Comparison of ENCODE assay signal across 8 cellular contexts in genomic region chr11:123060265-123061000, GRCh38. TPM values are rescaled to one million over a fixed set of nuclear protein-coding genes. Genes with fewer than 3 reads are reported as not detected.
A peak's percentile ranks its signal among the peaks of the same experiment; 100 is the strongest.
DNase-seq lines count a peak whose midpoint lies in the region; ATAC-seq and TF ChIP-seq lines count a peak whose summit lies in the region.

No MANE protein-coding gene starts in this region.

- no peak for TF ChIP-seq POLR2A in testis (IDR thresholded peaks at IDR 0.05)

- H3K4me1 ChIP-seq in ACC112 (ENCODE audit: control insufficient read depth, insufficient read depth, low read length, unreplicated experiment) (peaks cover 46% of the 10 kb centered on the region), HAP-1 (peaks cover 24% of the 10 kb centered on the region), testis (peaks cover 30% of the 10 kb centered on the region)

- no peak for ATAC-seq in activated naive CD8-positive, alpha-beta T cell treated with anti-CD3 and anti-CD28 coated beads, Interleukin-2, amount 10 ng/mL, durations not matched to agents 7 days and 5 days (ENCODE audit: low read depth)
- no peak for ATAC-seq in GM21619 (IDR thresholded peaks at IDR 0.05; ENCODE audit: unreplicated experiment)
- no peak for ATAC-seq in HG03457 (IDR thresholded peaks at IDR 0.05; ENCODE audit: unreplicated experiment)

- H3K27me3 ChIP-seq in ACC112 (ENCODE audit: insufficient read depth, low read length) (no peaks in the 10 kb centered on the region), HAP-1 (ENCODE audit: low read depth) (no peaks in the 10 kb centered on the region), layer of hippocampus (ENCODE audit: control insufficient read depth, insufficient read depth, low read length) (no peaks in the 10 kb centered on the region), testis (no peaks in the 10 kb centered on the region)

- no peak for TF ChIP-seq CTCF in testis (IDR thresholded peaks at IDR 0.05)

- H3K4me3 ChIP-seq in ACC112 (ENCODE audit: low read depth, low read length) (peak overlapping the region; percentile 87), HAP-1 (peak overlapping the region; percentile 99), testis (peak overlapping the region; percentile 93 to 96)

- POLR2A ChIA-PET in activated naive CD8-positive, alpha-beta T cell treated with anti-CD3 and anti-CD28 coated beads, Interleukin-2, amount 10 ng/mL, durations not matched to agents 7 days and 5 days (lab: Charles Lee), result interaction anchor here (1.4 to 12.1 kb wide), 7 partner anchors 10 to 221 kb away, joined by 3 to 178 read pairs (median 20); partner anchors contain the start of gene CRTAM

- H3K9me3 ChIP-seq in HAP-1, result no peaks in the 10 kb centered on the region
- H3K9me3 ChIP-seq in testis, result no peaks in the 10 kb centered on the region

- H3K36me3 Mint-ChIP-seq in activated naive CD8-positive, alpha-beta T cell treated with anti-CD3 and anti-CD28 coated beads, Interleukin-2, amount 10 ng/mL, durations not matched to agents 7 days and 5 days, result peaks cover 67% of the 10 kb centered on the region

- DNase-seq in HAP-1 (ENCODE audit: low spot score in 2 of 2) (peak in 1 of 2 experiments; percentile 47), testis (no peak), HT-29 (ENCODE audit: low spot score) (no peak)
- DNase-seq in activated naive CD8-positive, alpha-beta T cell treated with anti-CD3 and anti-CD28 coated beads, Interleukin-2, amount 10 ng/mL, durations not matched to agents 7 days and 5 days, result no peak

- intact Hi-C loops in testis (cut with DNase I; ENCODE audit: low total_unique reads), result no loop called here

- 6 to 20% methylated on average over 8 of the region's 8 CpGs for WGBS in testis, 2 donors

- H3K36me3 ChIP-seq in ACC112 (ENCODE audit: insufficient read depth, low read length), result peaks cover 61% of the 10 kb centered on the region
- H3K36me3 ChIP-seq in HAP-1 (replicated peaks), result peaks cover 69% of the 10 kb centered on the region
- H3K36me3 ChIP-seq in testis (ENCODE audit: low read depth, missing control alignments), result no peaks in the 10 kb centered on the region

- peaks cover 75% of the 10 kb centered on the region for H3K79me2 ChIP-seq in ACC112 (ENCODE audit: control insufficient read depth, insufficient read depth, low read length, unreplicated experiment)

- H3K9me3 Mint-ChIP-seq in activated naive CD8-positive, alpha-beta T cell treated with anti-CD3 and anti-CD28 coated beads, Interleukin-2, amount 10 ng/mL, durations not matched to agents 7 days and 5 days, result no peaks in the 10 kb centered on the region

- H3K27ac ChIP-seq in ACC112 (ENCODE audit: low read depth, low read length) (peak overlapping the region; percentile 71), layer of hippocampus (ENCODE audit: low read depth, low read length) (peak overlapping the region; percentile 100), testis (peak overlapping the region; percentile 100)

- peaks cover 58% of the 10 kb centered on the region for H3K4me1 Mint-ChIP-seq in activated naive CD8-positive, alpha-beta T cell treated with anti-CD3 and anti-CD28 coated beads, Interleukin-2, amount 10 ng/mL, durations not matched to agents 7 days and 5 days

- no peak overlapping the region for H2AFZ ChIP-seq in ACC112 (ENCODE audit: low read length, unreplicated experiment)

- in situ Hi-C loops in HAP-1 (cut with MboI; ENCODE audit: low sequenced_read_pairs), result no loop called here

- peak overlapping the region; percentile 98 for H3K4me3 Mint-ChIP-seq in activated naive CD8-positive, alpha-beta T cell treated with anti-CD3 and anti-CD28 coated beads, Interleukin-2, amount 10 ng/mL, durations not matched to agents 7 days and 5 days

- H3K27ac Mint-ChIP-seq in activated naive CD8-positive, alpha-beta T cell treated with anti-CD3 and anti-CD28 coated beads, Interleukin-2, amount 10 ng/mL, durations not matched to agents 7 days and 5 days, result peak overlapping the region; percentile 100

- no peaks in the 10 kb centered on the region for H3K27me3 Mint-ChIP-seq in activated naive CD8-positive, alpha-beta T cell treated with anti-CD3 and anti-CD28 coated beads, Interleukin-2, amount 10 ng/mL, durations not matched to agents 7 days and 5 days

RNA-seq across cellular contexts. Expression of gene HSPA8, which starts 1.5 kb away (rescaled TPM):
- 1,000 to 10,000 TPM; 1,098 to 1,132 TPM for total RNA-seq in activated naive CD8-positive, alpha-beta T cell treated with anti-CD3 and anti-CD28 coated beads, Interleukin-2, amount 10 ng/mL, durations not matched to agents 7 days and 5 days
- total RNA-seq in testis, result 1,000 to 10,000 TPM in 1 of 2 donors, 100 to 1,000 TPM in 1; 863 to 1,081 TPM
- 1,106 TPM for polyA plus RNA-seq in testis (ENCODE audit: insufficient read depth, low read depth, low replicate concordance)
- total RNA-seq in HT-29 (2014; rRNA removed; shearing (Covaris generic)), result 2,030 and 2,090 TPM in 2 replicates
